In genomic region chr6:2841264-2842138, GRCh38 we compare ENCODE assay signal across 7 cellular contexts. TPM values are rescaled to one million over a fixed set of nuclear protein-coding genes. Genes with fewer than 3 reads are reported as not detected.
DNase-seq lines count a peak whose midpoint lies in the region; ATAC-seq and TF ChIP-seq lines count a peak whose summit lies in the region.

SERPINB1 (minus strand) TSS chr6:2841863; CDS start chr6:2840586, 1,277 bp downstream.

- peak; percentile 77 for TF ChIP-seq POLR2A in right lobe of liver (IDR thresholded peaks at IDR 0.05)

- intact Hi-C loops in right lobe of liver (cut with DNase I): loop anchor here (10.0 kb wide), 1 partner anchor 73 kb away; no protein-coding TSS in a partner anchor

- WGBS in right lobe of liver (ENCODE audit: insufficient coverage, low coverage, low lambda C conversion rate, missing lambda C conversion rate): 0% methylated on average over 9 of the region's 67 CpGs

- peaks cover 66% of the 10 kb centered on the region for H3K4me1 Mint-ChIP-seq in activated CD4-positive, alpha-beta memory T cell treated with anti-CD3 and anti-CD28 coated beads, Interleukin-2, amount 10 ng/mL, durations not matched to agents 7 days and 5 days

- TF ChIP-seq CTCF in right lobe of liver (IDR thresholded peaks at IDR 0.05): peak in 2 of 4 donors; percentile 15 to 22

- ATAC-seq in GM18520 (IDR thresholded peaks at IDR 0.05; ENCODE audit: unreplicated experiment) (peak; percentile 60), HG03196 (IDR thresholded peaks at IDR 0.05; ENCODE audit: unreplicated experiment) (peak; percentile 48), right lobe of liver (peak; percentile 82 to 90 (median 88))

- H3K4me1 ChIP-seq in right lobe of liver: peaks cover 0 to 23% (median 3%) of the 10 kb centered on the region in 4 donors

- peak; percentile 89 for DNase-seq in NCI-H748 treated with DMSO at 0.1 percent for 48 hours (lab: John Stamatoyannopoulos, UW)
- peak; percentile 88 for DNase-seq in activated CD4-positive, alpha-beta memory T cell treated with anti-CD3 and anti-CD28 coated beads, Interleukin-2, amount 10 ng/mL, durations not matched to agents 7 days and 5 days
- peak; percentile 90 for DNase-seq in ecto neural progenitor cell (ENCODE audit: low spot score)
- DNase-seq in right lobe of liver: peak; percentile 88 to 94 (median 94)
- peak; percentile 74 for DNase-seq in stimulated activated CD4-positive, alpha-beta T cell treated with anti-CD3 and anti-CD28 coated beads, Interleukin-4, amount 100 ng/mL, for 1 hour

- no peaks in the 10 kb centered on the region for H3K9me3 Mint-ChIP-seq in activated CD4-positive, alpha-beta memory T cell treated with anti-CD3 and anti-CD28 coated beads, Interleukin-2, amount 10 ng/mL, durations not matched to agents 7 days and 5 days

- H3K27ac ChIP-seq in right lobe of liver: peak within 1 kb of the TSS; percentile 83 to 94 (median 89)

- no peaks in the 10 kb centered on the region for H3K27me3 ChIP-seq in right lobe of liver

- H3K27ac Mint-ChIP-seq in activated CD4-positive, alpha-beta memory T cell treated with anti-CD3 and anti-CD28 coated beads, Interleukin-2, amount 10 ng/mL, durations not matched to agents 7 days and 5 days: peak within 1 kb of the TSS; percentile 86

- POLR2A ChIA-PET in activated CD4-positive, alpha-beta memory T cell treated with anti-CD3 and anti-CD28 coated beads, Interleukin-2, amount 10 ng/mL, durations not matched to agents 7 days and 5 days (lab: Charles Lee): interaction anchor here (0.6 to 5.5 kb wide), 37 partner anchors 9 to 227 kb away, joined by 3 to 57 read pairs (median 6); partner anchors contain the start of genes NQO2, RIPK1 and WRNIP1

- peak within 1 kb of the TSS; percentile 60 to 71 (median 60) for H3K4me3 ChIP-seq in right lobe of liver

- no peaks in the 10 kb centered on the region for H3K9me3 ChIP-seq in right lobe of liver

- peak within 1 kb of the TSS; percentile 84 for H3K4me3 Mint-ChIP-seq in activated CD4-positive, alpha-beta memory T cell treated with anti-CD3 and anti-CD28 coated beads, Interleukin-2, amount 10 ng/mL, durations not matched to agents 7 days and 5 days

- CTCF ChIA-PET in activated CD4-positive, alpha-beta memory T cell treated with anti-CD3 and anti-CD28 coated beads, Interleukin-2, amount 10 ng/mL, durations not matched to agents 7 days and 5 days (lab: Charles Lee): interaction anchor here (0.7 to 4.0 kb wide), 26 partner anchors 10 to 212 kb away, joined by 3 to 35 read pairs (median 5); no protein-coding TSS in a partner anchor

- H3K36me3 Mint-ChIP-seq in activated CD4-positive, alpha-beta memory T cell treated with anti-CD3 and anti-CD28 coated beads, Interleukin-2, amount 10 ng/mL, durations not matched to agents 7 days and 5 days (ENCODE audit: low read depth): peaks cover 36% of the 10 kb centered on the region

- peaks cover 0 to 21% (median 8%) of the 10 kb centered on the region in 4 donors for H3K36me3 ChIP-seq in right lobe of liver

- H3K27me3 Mint-ChIP-seq in activated CD4-positive, alpha-beta memory T cell treated with anti-CD3 and anti-CD28 coated beads, Interleukin-2, amount 10 ng/mL, durations not matched to agents 7 days and 5 days: no peaks in the 10 kb centered on the region

RNA-seq across cellular contexts. Expression of gene SERPINB1, which starts in this region (rescaled TPM):
- 10 to 100 TPM; 85.0 to 86.5 TPM for total RNA-seq in activated CD4-positive, alpha-beta memory T cell treated with anti-CD3 and anti-CD28 coated beads, Interleukin-2, amount 10 ng/mL, durations not matched to agents 7 days and 5 days
- 10 to 100 TPM in 5 of 6 experiments, 1 to 10 TPM in 1; 7.2 to 44.6 (median 25.2) TPM for total RNA-seq in right lobe of liver

Comparison
In these comparisons a context has a peak if more than half of its experiments do, and no peak if none do; other contexts are left out.
1. Peak in every context shown above with its lines: DNase-seq, ATAC-seq, H3K4me3 ChIP-seq and H3K27ac ChIP-seq.